1 cellular context compared by ENCODE assay signal in genomic region chr19:46728693-46729339, GRCh38.
TF ChIP-seq lines count a peak whose summit lies in the region.

No MANE protein-coding gene starts in this region.

TF ChIP-seq in H1, 55 proteins besides CTCF, POLR2A, EP300 and RAD21:
- peak in 1 of 2 experiments; percentile 51; a peak in 1 of 4 replicates for TF ChIP-seq SIN3A (conservative IDR thresholded peaks at IDR 0.05 in 1 of 2, IDR thresholded peaks at IDR 0.05 in 1 of 2; ENCODE audit: low read depth in 1 of 2, low read length in 2 of 2)
- no peak for TF ChIP-seq SP2 (IDR thresholded peaks at IDR 0.05; ENCODE audit: low read length)
- TF ChIP-seq CHD2 (IDR thresholded peaks at IDR 0.05; ENCODE audit: low read length): peak; percentile 23; the same call in 1 of the 2 replicates
